Comparison of ENCODE assay signal across 23 cellular contexts in the genomic region with DNA sequence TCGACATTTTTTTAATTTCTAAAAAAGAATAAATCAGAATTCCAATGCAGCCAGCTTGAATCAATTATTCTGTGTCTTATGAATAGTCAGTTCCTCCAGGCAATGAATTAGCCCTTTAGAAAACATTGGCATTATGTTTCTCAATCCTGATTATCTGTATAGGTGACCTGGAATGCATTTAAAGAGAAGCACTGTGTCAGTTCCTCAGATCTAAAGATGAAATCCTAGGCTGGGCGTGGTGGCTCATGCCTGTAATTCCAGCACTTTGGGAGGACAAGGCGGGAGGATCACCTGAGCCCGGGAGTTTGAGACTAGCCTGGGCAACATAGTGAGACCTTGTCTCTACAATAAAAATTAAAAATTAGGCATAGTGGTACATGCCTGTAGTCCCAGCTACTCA. TPM values are rescaled to one million over a fixed set of nuclear protein-coding genes. Genes with fewer than 3 reads are reported as not detected.
"Had no signal": no experiment of that assay in that cellular context is flagged by ENCODE, and none has a peak within 500 bp of the region (broad histone marks: within the 10 kb centered on the region; RNA-seq: fewer than 3 reads in every experiment).

No MANE protein-coding gene starts in this region.

- H3K27ac Mint-ChIP-seq: naive thymus-derived CD4-positive, alpha-beta T cell had no signal

- H3K4me1 ChIP-seq: esophagus squamous epithelium, left lung, lower lobe of right lung had no signal

- H3K27me3 ChIP-seq: dorsolateral prefrontal cortex, esophagus squamous epithelium, gastrocnemius medialis, heart right ventricle, left lung had no signal

- H3K9me3 ChIP-seq: esophagus squamous epithelium, gastrocnemius medialis, heart right ventricle, left lung, lower lobe of right lung had no signal

- H3K27ac ChIP-seq: coronary artery, dorsolateral prefrontal cortex, epithelial cell of prostate, esophagus squamous epithelium, gastrocnemius medialis, heart right ventricle, left lung, lower lobe of right lung had no signal

- H3K36me3 ChIP-seq: esophagus squamous epithelium, gastrocnemius medialis, heart right ventricle, left lung, lower lobe of right lung had no signal

- H3K27me3 Mint-ChIP-seq: naive thymus-derived CD4-positive, alpha-beta T cell had no signal

- ATAC-seq: esophagus mucosa; gastrocnemius medialis; heart right ventricle; left cardiac atrium; left lung; left ventricle myocardium superior; lower lobe of right lung; naive thymus-derived CD4-positive, alpha-beta T cell had no signal

- DNase-seq: dermis blood vessel endothelial cell; dorsolateral prefrontal cortex; effector CD4-positive, alpha-beta T cell; effector memory CD4-positive, alpha-beta T cell; erythroblast; esophagus squamous epithelium; foreskin melanocyte; gastrocnemius medialis; glutamatergic neuron; head of caudate nucleus; heart right ventricle; hippocampal formation; left cardiac atrium; left lung; left ventricle myocardium superior; lower lobe of right lung; mesenchymal stem cell; midbrain; naive thymus-derived CD4-positive, alpha-beta T cell had no signal

- H3K4me3 ChIP-seq: coronary artery, dorsolateral prefrontal cortex, esophagus squamous epithelium, gastrocnemius medialis, heart right ventricle, left lung, lower lobe of right lung had no signal

- H3K4me3 Mint-ChIP-seq: naive thymus-derived CD4-positive, alpha-beta T cell had no signal

- H3K9me3 Mint-ChIP-seq: naive thymus-derived CD4-positive, alpha-beta T cell had no signal

RNA-seq across cellular contexts. Expression of a gene that starts 43.5 kb away (rescaled TPM):
- total RNA-seq: left ventricle myocardium superior, mesenteric fat pad had no signal
